ENCODE assay signal across 12 cellular contexts in the genomic region with DNA sequence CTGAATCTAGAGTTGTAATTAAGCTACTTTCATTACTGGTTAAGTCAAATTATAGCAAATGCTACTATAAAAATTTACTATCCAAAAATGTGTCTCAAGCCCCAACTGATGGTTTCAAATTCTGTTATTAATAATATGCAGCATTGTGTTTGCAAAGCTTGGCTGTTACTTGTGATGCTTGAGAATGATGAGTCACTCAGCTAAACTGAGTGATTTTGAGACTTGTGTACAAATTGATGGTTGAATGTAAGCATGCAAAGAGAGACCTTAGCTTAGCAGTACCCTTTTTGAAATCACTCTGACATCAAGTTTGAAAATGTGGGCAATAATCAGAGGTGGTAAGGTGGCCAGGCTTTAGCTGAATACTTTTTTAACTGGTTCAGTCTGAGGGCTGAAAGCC. TPM values are rescaled to one million over a fixed set of nuclear protein-coding genes. Genes with fewer than 3 reads are reported as not detected.
DNase-seq lines count a peak whose midpoint lies in the region; ATAC-seq, FAIRE-seq and TF ChIP-seq lines count a peak whose summit lies in the region.
"Had no signal": no experiment of that assay in that cellular context is flagged by ENCODE, and none has a peak within 500 bp of the region (broad histone marks: within the 10 kb centered on the region; RNA-seq: fewer than 3 reads in every experiment).

No MANE protein-coding gene starts in this region.

- H3K27ac Mint-ChIP-seq in activated T-cell treated with anti-CD3 and anti-CD28 coated beads, Interleukin-2, amount 50 U/mL, for 24 hours, result peak overlapping the region; percentile 76
- H3K27ac Mint-ChIP-seq: activated naive CD4-positive, alpha-beta T cell treated with anti-CD3 and anti-CD28 coated beads, Interleukin-2, amount 10 ng/mL, durations not matched to agents 7 days and 5 days had no signal

- peaks cover 23% of the 10 kb centered on the region for H3K79me2 ChIP-seq in SK-N-SH (ENCODE audit: insufficient read depth)

- no peak overlapping the region for H3K4me3 Mint-ChIP-seq in activated T-cell treated with anti-CD3 and anti-CD28 coated beads, Interleukin-2, amount 50 U/mL, for 24 hours
- H3K4me3 Mint-ChIP-seq: activated naive CD4-positive, alpha-beta T cell treated with anti-CD3 and anti-CD28 coated beads, Interleukin-2, amount 10 ng/mL, durations not matched to agents 7 days and 5 days had no signal

- peak overlapping the region; percentile 11 to 65; a peak in 3 of 4 replicates for H3K27ac ChIP-seq in SK-N-SH (ENCODE audit: low read depth in 2 of 2, low read length in 1 of 2)
- H3K27ac ChIP-seq in psoas muscle, result no peak overlapping the region
- H3K27ac ChIP-seq in small intestine (ENCODE audit: low read depth in 1 of 2, low read length in 1 of 2), result no peak overlapping the region

- H4K20me1 ChIP-seq in SK-N-SH (ENCODE audit: insufficient read depth), result peaks cover 9% of the 10 kb centered on the region; the same call in 1 of the 2 replicates

- peaks cover 24% of the 10 kb centered on the region for H3K4me1 Mint-ChIP-seq in activated T-cell treated with anti-CD3 and anti-CD28 coated beads, Interleukin-2, amount 50 U/mL, for 24 hours (ENCODE audit: low read depth)

- no peaks in the 10 kb centered on the region for H3K9me3 Mint-ChIP-seq in activated T-cell treated with anti-CD3 and anti-CD28 coated beads, Interleukin-2, amount 50 U/mL, for 24 hours
- H3K9me3 Mint-ChIP-seq: activated naive CD4-positive, alpha-beta T cell treated with anti-CD3 and anti-CD28 coated beads, Interleukin-2, amount 10 ng/mL, durations not matched to agents 7 days and 5 days had no signal

- ATAC-seq in HG02588 (IDR thresholded peaks at IDR 0.05; ENCODE audit: unreplicated experiment) (peak; percentile 83), psoas muscle (no peak)

- H3K36me3 Mint-ChIP-seq in activated T-cell treated with anti-CD3 and anti-CD28 coated beads, Interleukin-2, amount 50 U/mL, for 24 hours (ENCODE audit: low read depth), result peaks cover 78% of the 10 kb centered on the region

- H3K9ac ChIP-seq in SK-N-SH, result no peak overlapping the region

- no peaks in the 10 kb centered on the region for H3K27me3 Mint-ChIP-seq in activated T-cell treated with anti-CD3 and anti-CD28 coated beads, Interleukin-2, amount 50 U/mL, for 24 hours
- H3K27me3 Mint-ChIP-seq: activated naive CD4-positive, alpha-beta T cell treated with anti-CD3 and anti-CD28 coated beads, Interleukin-2, amount 10 ng/mL, durations not matched to agents 7 days and 5 days had no signal

- H3K4me2 ChIP-seq in SK-N-SH, result no peak overlapping the region

- H3F3A ChIP-seq in SK-N-SH (replicated peaks; ENCODE audit: insufficient read depth), result peaks cover 7% of the 10 kb centered on the region

- POLR2A ChIA-PET in SK-N-SH (lab: Yijun Ruan, JAX), result no interaction called here

- H3K9me3 ChIP-seq in SK-N-SH, result no peaks in the 10 kb centered on the region
- no peaks in the 10 kb centered on the region for H3K9me3 ChIP-seq in psoas muscle
- no peaks in the 10 kb centered on the region for H3K9me3 ChIP-seq in small intestine (ENCODE audit: control insufficient read depth, low read depth)

- no peak for DNase-seq in activated T-cell treated with anti-CD3 and anti-CD28 coated beads, Interleukin-2, amount 50 U/mL, for 24 hours
- no peak for DNase-seq in activated T-cell treated with anti-CD3 and anti-CD28 coated beads for 4 hours
- no peak for DNase-seq in SK-N-SH
- DNase-seq in myocyte (ENCODE audit: low read depth), result peak; percentile 18
- DNase-seq in HT-29 (ENCODE audit: low spot score), result no peak
- DNase-seq in psoas muscle, result no peak
- no peak for DNase-seq in small intestine
- DNase-seq: activated naive CD4-positive, alpha-beta T cell treated with anti-CD3 and anti-CD28 coated beads, Interleukin-2, amount 10 ng/mL, durations not matched to agents 7 days and 5 days; RPMI8226; stimulated activated CD4-positive, alpha-beta T cell treated with anti-CD3 and anti-CD28 coated beads, Interleukin-4, amount 100 ng/mL, for 24 hours had no signal

- H3K27me3 ChIP-seq in SK-N-SH (ENCODE audit: insufficient read depth), result no peaks in the 10 kb centered on the region
- no peaks in the 10 kb centered on the region for H3K27me3 ChIP-seq in psoas muscle (ENCODE audit: insufficient read depth in 3 of 3, low read length in 2 of 3)
- H3K27me3 ChIP-seq in small intestine (ENCODE audit: control insufficient read depth in 2 of 2, insufficient read depth in 2 of 2, low read length in 2 of 2), result no peaks in the 10 kb centered on the region

- CTCF ChIA-PET in SK-N-SH (lab: Yijun Ruan, JAX), result interaction anchor here (1.1 to 2.2 kb wide), 3 partner anchors 9 to 22 kb away, joined by 4 to 5 read pairs (median 5); no protein-coding TSS in a partner anchor

- TF ChIP-seq CTCF in SK-N-SH (IDR thresholded peaks at IDR 0.05) (no peak), psoas muscle (IDR thresholded peaks at IDR 0.05) (no peak)

- no peaks in the 10 kb centered on the region; the same call in 1 of the 2 replicates for H3K9me2 ChIP-seq in SK-N-SH

- H2AFZ ChIP-seq in SK-N-SH (ENCODE audit: low read depth), result no peak overlapping the region

- no peak for TF ChIP-seq RAD21 in SK-N-SH (IDR thresholded peaks at IDR 0.05; ENCODE audit: low read length)

- FAIRE-seq in small intestine (lab: Jason Lieb, UNC), result no peak
- FAIRE-seq: keratinocyte had no signal

- no peak overlapping the region for H3K4me3 ChIP-seq in SK-N-SH (ENCODE audit: low read depth in 2 of 2, low read length in 1 of 2)
- no peak overlapping the region for H3K4me3 ChIP-seq in psoas muscle
- H3K4me3 ChIP-seq in small intestine (ENCODE audit: low read depth in 1 of 2, low read length in 2 of 2), result no peak overlapping the region

- H3K4me1 ChIP-seq in SK-N-SH (ENCODE audit: control insufficient read depth in 1 of 2, insufficient read depth in 2 of 2, low read depth in 1 of 2, low read length in 1 of 2) (peaks cover 4 to 6% of the 10 kb centered on the region in 2 experiments; a peak in 3 of 4 replicates), psoas muscle (no peaks in the 10 kb centered on the region), small intestine (ENCODE audit: control insufficient read depth in 2 of 2, insufficient read depth in 1 of 2, low read depth in 1 of 2, low read length in 1 of 2) (no peaks in the 10 kb centered on the region)

- TF ChIP-seq EP300 in SK-N-SH (IDR thresholded peaks at IDR 0.05; ENCODE audit: borderline replicate concordance in 1 of 2, low read depth in 1 of 2, low read length in 1 of 2), result no peak

- intact Hi-C loops in psoas muscle (cut with DNase I), result no loop called here

- peaks cover 57 to 60% of the 10 kb centered on the region in 2 experiments for H3K36me3 ChIP-seq in SK-N-SH (replicated peaks in 1 of 2; ENCODE audit: control insufficient read depth in 1 of 2, insufficient read depth in 2 of 2, low read length in 1 of 2)
- peaks cover 0 to 86% of the 10 kb centered on the region in 2 donors for H3K36me3 ChIP-seq in psoas muscle (ENCODE audit: insufficient read depth in 1 of 2, low read depth in 1 of 2)
- peaks cover 0 to 11% of the 10 kb centered on the region in 2 donors for H3K36me3 ChIP-seq in small intestine (ENCODE audit: control insufficient read depth in 2 of 2, insufficient read depth in 2 of 2, low read length in 2 of 2)

TF ChIP-seq in SK-N-SH, 30 proteins besides CTCF, POLR2A, EP300 and RAD21:
- peak; percentile 42 for TF ChIP-seq JUND (IDR thresholded peaks at IDR 0.05)
- no peak for TF ChIP-seq NRF1 (IDR thresholded peaks at IDR 0.05; ENCODE audit: low read depth, low read length)
- peak; percentile 54; the same call in 1 of the 2 replicates for TF ChIP-seq FOSL2 (IDR thresholded peaks at IDR 0.05; ENCODE audit: borderline replicate concordance, low read depth)

RNA-seq across cellular contexts. Expression of a gene that starts 27.6 kb away (rescaled TPM):
- 11.4 and 15.0 TPM in 2 replicates for polyA plus RNA-seq in SK-N-SH (2012; rRNA removed)
- polyA plus RNA-seq in SK-N-SH (2012; cell fraction: cytosol; rRNA removed), result 18.6 and 24.7 TPM in 2 replicates
- 9.4 and 20.3 TPM in 2 replicates for polyA plus RNA-seq in SK-N-SH (2012; cell fraction: nucleus; rRNA removed)
- total RNA-seq in myocyte, result 65.7 and 76.0 TPM in 2 replicates
- 19.0 TPM for polyA plus RNA-seq in myocyte (2012)
- 31.4 and 35.9 TPM in 2 replicates for total RNA-seq in HT-29 (2014; rRNA removed; shearing (Covaris generic))
- 100 to 1,000 TPM in 1 of 4 donors, 10 to 100 TPM in 3; 73.4 to 129 (median 82.2) TPM for total RNA-seq in psoas muscle
- 10 to 100 TPM; 29.4 to 46.5 (median 45.6) TPM for polyA plus RNA-seq in psoas muscle
- polyA plus RNA-seq in small intestine, result 10 to 100 TPM; 22.3 to 28.6 (median 27.5) TPM

Comparison
In these comparisons a context has a peak if more than half of its experiments do, and no peak if none do; other contexts are left out.
1. H3K27ac ChIP-seq: peak in SK-N-SH (2 of 2); none in psoas muscle (single experiment) and small intestine (0 of 2).